8 cellular contexts compared by ENCODE assay signal in genomic region chr5:141940695-141941271, GRCh38. TPM values are rescaled to one million over a fixed set of nuclear protein-coding genes. Genes with fewer than 3 reads are reported as not detected.
DNase-seq lines count a peak whose midpoint lies in the region; ATAC-seq and TF ChIP-seq lines count a peak whose summit lies in the region.
"Had no signal": no experiment of that assay in that cellular context is flagged by ENCODE, and none has a peak within 500 bp of the region (broad histone marks: within the 10 kb centered on the region; RNA-seq: fewer than 3 reads in every experiment).

No MANE protein-coding gene starts in this region.

- H3K27me3 Mint-ChIP-seq in glutamatergic neuron (ENCODE audit: unreplicated experiment): no peaks in the 10 kb centered on the region
- H3K27me3 Mint-ChIP-seq in stimulated activated naive CD8-positive, alpha-beta T cell treated with anti-CD3 and anti-CD28 coated beads, Interleukin-15, amount 100 ng/mL, for 72 hours: no peaks in the 10 kb centered on the region

- no peaks in the 10 kb centered on the region for H3K9me3 ChIP-seq in WERI-Rb-1 (ENCODE audit: severe bottlenecking)
- H3K9me3 ChIP-seq: colonic mucosa had no signal

- H3K4me1 Mint-ChIP-seq in glutamatergic neuron (ENCODE audit: low read depth, unreplicated experiment): peaks cover 35% of the 10 kb centered on the region
- H3K4me1 Mint-ChIP-seq in stimulated activated naive CD8-positive, alpha-beta T cell treated with anti-CD3 and anti-CD28 coated beads, Interleukin-15, amount 100 ng/mL, for 72 hours: peaks cover 11% of the 10 kb centered on the region

- H3K36me3 ChIP-seq in WERI-Rb-1: peaks cover 31% of the 10 kb centered on the region

- peaks cover 1% of the 10 kb centered on the region for H3K9me3 Mint-ChIP-seq in glutamatergic neuron (ENCODE audit: unreplicated experiment)
- H3K9me3 Mint-ChIP-seq in stimulated activated naive CD8-positive, alpha-beta T cell treated with anti-CD3 and anti-CD28 coated beads, Interleukin-15, amount 100 ng/mL, for 72 hours: no peaks in the 10 kb centered on the region

- DNase-seq in H4 (ENCODE audit: low spot score) (peak; percentile 70), WERI-Rb-1 (no peak), glutamatergic neuron (no peak)
- DNase-seq in stimulated activated naive CD8-positive, alpha-beta T cell treated with anti-CD3 and anti-CD28 coated beads, Interleukin-15, amount 100 ng/mL, for 72 hours: no peak
- DNase-seq: colonic mucosa had no signal

- H3K4me3 Mint-ChIP-seq in glutamatergic neuron (ENCODE audit: unreplicated experiment): peak overlapping the region; percentile 34
- no peak overlapping the region for H3K4me3 Mint-ChIP-seq in stimulated activated naive CD8-positive, alpha-beta T cell treated with anti-CD3 and anti-CD28 coated beads, Interleukin-15, amount 100 ng/mL, for 72 hours

- no peaks in the 10 kb centered on the region for H3K36me3 Mint-ChIP-seq in glutamatergic neuron (ENCODE audit: unreplicated experiment)

- peak; percentile 34 for ATAC-seq in stimulated activated naive CD8-positive, alpha-beta T cell treated with anti-CD3 and anti-CD28 coated beads, Interleukin-15, amount 100 ng/mL, for 72 hours
- ATAC-seq in HG02678 (IDR thresholded peaks at IDR 0.05; ENCODE audit: unreplicated experiment) (no peak), GM19463 (IDR thresholded peaks at IDR 0.05; ENCODE audit: unreplicated experiment) (no peak), GM19035 (IDR thresholded peaks at IDR 0.05; ENCODE audit: unreplicated experiment) (no peak)

- H3K27me3 ChIP-seq in WERI-Rb-1 (ENCODE audit: insufficient read depth, low read depth, severe bottlenecking): no peaks in the 10 kb centered on the region
- H3K27me3 ChIP-seq: colonic mucosa had no signal

- H3K27ac Mint-ChIP-seq in glutamatergic neuron (ENCODE audit: unreplicated experiment): no peak overlapping the region
- no peak overlapping the region for H3K27ac Mint-ChIP-seq in stimulated activated naive CD8-positive, alpha-beta T cell treated with anti-CD3 and anti-CD28 coated beads, Interleukin-15, amount 100 ng/mL, for 72 hours

- TF ChIP-seq CTCF in WERI-Rb-1 (IDR thresholded peaks at IDR 0.05; ENCODE audit: low read depth, low read length) (0 out of 2 replicates have a peak, but pooled peaks have one; percentile 11), glutamatergic neuron (IDR thresholded peaks at IDR 0.05; ENCODE audit: partially characterized antibody, unreplicated experiment) (no peak)

- H3K27ac ChIP-seq in WERI-Rb-1: no peak overlapping the region
- H3K27ac ChIP-seq: colonic mucosa had no signal

- H3K4me3 ChIP-seq in WERI-Rb-1 (ENCODE audit: low read depth, low read length): no peak overlapping the region
- H3K4me3 ChIP-seq: colonic mucosa had no signal

RNA-seq across cellular contexts. Expression of gene DELE1, which starts 17.1 kb away (rescaled TPM):
- 37.3 and 57.4 TPM in 2 replicates for total RNA-seq in H4 (2014; rRNA removed; shearing (Covaris generic))
- total RNA-seq in glutamatergic neuron (ENCODE audit: unreplicated experiment): 108 TPM

RNA-seq across cellular contexts. Expression of gene PCDH12, which starts 17.2 kb away (rescaled TPM):
- not detected in 2 replicates for total RNA-seq in H4 (2014; rRNA removed; shearing (Covaris generic))
- total RNA-seq in glutamatergic neuron (ENCODE audit: unreplicated experiment): 1.7 TPM

RNA-seq across cellular contexts. Expression of gene RNF14, which starts 28.1 kb away (rescaled TPM):
- total RNA-seq in H4 (2014; rRNA removed; shearing (Covaris generic)): 60.5 and 75.9 TPM in 2 replicates
- total RNA-seq in glutamatergic neuron (ENCODE audit: unreplicated experiment): 60.8 TPM
